In genomic region chr1:186880982-186881381, GRCh38 we compare ENCODE assay signal across 21 cellular contexts. TPM values are rescaled to one million over a fixed set of nuclear protein-coding genes. Genes with fewer than 3 reads are reported as not detected.
DNase-seq lines count a peak whose midpoint lies in the region; ATAC-seq and TF ChIP-seq lines count a peak whose summit lies in the region.
"Had no signal": no experiment of that assay in that cellular context is flagged by ENCODE, and none has a peak within 500 bp of the region (broad histone marks: within the 10 kb centered on the region; RNA-seq: fewer than 3 reads in every experiment).

No MANE protein-coding gene starts in this region.

- H3K4me1 ChIP-seq in body of pancreas (no peaks in the 10 kb centered on the region), muscle layer of colon (ENCODE audit: insufficient read depth, low read length) (peaks cover 25% of the 10 kb centered on the region)
- H3K4me1 ChIP-seq: BLaER1 had no signal

- H3K9me3 ChIP-seq in body of pancreas = no peaks in the 10 kb centered on the region
- H3K9me3 ChIP-seq in muscle layer of colon (ENCODE audit: low read length) = no peaks in the 10 kb centered on the region
- H3K9me3 ChIP-seq: BLaER1 had no signal

- no peak overlapping the region for H3K4me3 ChIP-seq in body of pancreas
- H3K4me3 ChIP-seq in muscle layer of colon (ENCODE audit: low read depth in 1 of 2, low read length in 2 of 2) = no peak overlapping the region
- no peak overlapping the region for H3K4me3 ChIP-seq in lower leg skin (ENCODE audit: low read depth, poor library complexity, severe bottlenecking)
- H3K4me3 ChIP-seq: BLaER1 had no signal

- H3K27me3 ChIP-seq in body of pancreas = no peaks in the 10 kb centered on the region
- no peaks in the 10 kb centered on the region for H3K27me3 ChIP-seq in muscle layer of colon (ENCODE audit: control insufficient read depth in 1 of 2, insufficient read depth in 2 of 2, low read length in 2 of 2)
- H3K27me3 ChIP-seq: BLaER1 had no signal

- no peak for ATAC-seq in body of pancreas
- no peak for ATAC-seq in GM18873 (IDR thresholded peaks at IDR 0.05; ENCODE audit: low FRiP score, unreplicated experiment)
- ATAC-seq: HCT116 had no signal

- no peak for TF ChIP-seq POLR2A in body of pancreas (IDR thresholded peaks at IDR 0.05)
- TF ChIP-seq POLR2A in lower leg skin (IDR thresholded peaks at IDR 0.05) = no peak

- intact Hi-C loops in body of pancreas (cut with DNase I) = no loop called here
- intact Hi-C loops in lower leg skin (cut with DNase I; ENCODE audit: low total_unique reads) = no loop called here

- no peak overlapping the region for H3K9ac ChIP-seq in muscle layer of colon (ENCODE audit: low read length)
- H3K9ac ChIP-seq: BLaER1, KMS-11 had no signal

- H3K36me3 ChIP-seq in body of pancreas (replicated peaks in 1 of 2; ENCODE audit: insufficient read depth in 1 of 2, low read depth in 2 of 2) = no peaks in the 10 kb centered on the region
- no peaks in the 10 kb centered on the region for H3K36me3 ChIP-seq in muscle layer of colon (ENCODE audit: insufficient read depth, low read length)
- H3K36me3 ChIP-seq: BLaER1 had no signal

- peak overlapping the region in 3 of 4 donors; percentile 10 to 62 (median 17) for H3K27ac ChIP-seq in body of pancreas
- H3K27ac ChIP-seq in muscle layer of colon (ENCODE audit: low read depth, low read length) = peak overlapping the region; percentile 56
- H3K27ac ChIP-seq: BLaER1, HL-60, KMS-11 had no signal

- 8 to 22% methylated on average over 1 of the region's 1 CpG for WGBS in body of pancreas, 2 donors
- WGBS in lower leg skin, 2 donors = 78 to 80% methylated on average over 1 of the region's 1 CpG

- no peak for TF ChIP-seq CTCF in body of pancreas (IDR thresholded peaks at IDR 0.05)
- TF ChIP-seq CTCF in lower leg skin (IDR thresholded peaks at IDR 0.05) = no peak

- DNase-seq in CD1c-positive myeloid dendritic cell (ENCODE audit: extremely low spot score) = peak; percentile 20
- DNase-seq in body of pancreas = no peak
- peak; percentile 18 for DNase-seq in renal cortical epithelial cell (ENCODE audit: low read depth)
- no peak for DNase-seq in NCI-H510A treated with DMSO at 0.1 percent for 48 hours (lab: John Stamatoyannopoulos, UW)
- DNase-seq in lower leg skin (ENCODE audit: low spot score in 2 of 2) = no peak
- DNase-seq in NCI-H524 (lab: John Stamatoyannopoulos, UW) = no peak
- DNase-seq: CD4-positive, alpha-beta T cell; NCI-H1092 treated with DMSO at 0.1 percent for 48 hours; NCI-H1436 treated with DMSO at 0.1 percent for 48 hours; NCI-H187 treated with DMSO at 0.1 percent for 48 hours; NCI-H2171 treated with DMSO at 0.1 percent for 48 hours; NCI-H345; NCI-H524 treated with DMSO at 0.1 percent for 48 hours; NCI-H774; SIG-M5 had no signal

RNA-seq across cellular contexts. Expression of gene PLA2G4A, which starts 52.2 kb away (rescaled TPM):
- total RNA-seq in body of pancreas = 10 to 100 TPM in 1 of 2 donors, 1 to 10 TPM in 1; 4.7 to 11.2 TPM
- total RNA-seq in renal cortical epithelial cell = 0.94 and 1.7 TPM in 2 replicates
- 10 to 100 TPM in 3 of 4 donors, 1 to 10 TPM in 1; 9.5 to 15.3 (median 11.2) TPM for total RNA-seq in lower leg skin
- total RNA-seq: CD4-positive, alpha-beta T cell had no signal

Comparison
In these comparisons a context has a peak if more than half of its experiments do, and no peak if none do; other contexts are left out.
1. DNase-seq: peak in CD1c-positive myeloid dendritic cell (single experiment) and renal cortical epithelial cell (single experiment); none in body of pancreas (0 of 4), NCI-H510A treated with DMSO at 0.1 percent for 48 hours (single experiment), lower leg skin (0 of 2) and NCI-H524 (0 of 2).